In genomic region chr9:5557606-5558587, GRCh38 we compare ENCODE assay signal across 8 cellular contexts. TPM values are rescaled to one million over a fixed set of nuclear protein-coding genes. Genes with fewer than 3 reads are reported as not detected.
DNase-seq lines count a peak whose midpoint lies in the region; ATAC-seq lines count a peak whose summit lies in the region.
"Had no signal": no experiment of that assay in that cellular context is flagged by ENCODE, and none has a peak within 500 bp of the region (broad histone marks: within the 10 kb centered on the region; RNA-seq: fewer than 3 reads in every experiment).

No MANE protein-coding gene starts in this region.

- peak overlapping the region; percentile 59 for H3K4me3 Mint-ChIP-seq in activated T-helper 17 cell treated with anti-CD3 and anti-CD28 coated beads, Interleukin-2, amount 50 U/mL, for 72 hours
- peak overlapping the region in 7 of 8 donors; percentile 27 to 69 (median 59) for H3K4me3 Mint-ChIP-seq in naive B cell

- DNase-seq in KBM-7: peak; percentile 46
- peak; percentile 44 for DNase-seq in naive B cell
- no peak for DNase-seq in RPMI8226
- no peak for DNase-seq in MG63
- DNase-seq in NCI-H1694 (lab: John Stamatoyannopoulos, UW): no peak

- no peaks in the 10 kb centered on the region for H3K9me3 ChIP-seq in MG63

- no peaks in the 10 kb centered on the region for H3K36me3 ChIP-seq in MG63

- ATAC-seq in GM19455 (IDR thresholded peaks at IDR 0.05; ENCODE audit: unreplicated experiment) (peak; percentile 62), naive B cell (ENCODE audit: low read depth in 2 of 2) (peak; percentile 99)
- peak; percentile 75 for ATAC-seq in activated T-helper 17 cell treated with anti-CD3 and anti-CD28 coated beads, Interleukin-2, amount 50 U/mL, for 72 hours (replicated peaks)
- ATAC-seq: K562 had no signal

- peak overlapping the region; percentile 78 for H3K27ac Mint-ChIP-seq in activated T-helper 17 cell treated with anti-CD3 and anti-CD28 coated beads, Interleukin-2, amount 50 U/mL, for 72 hours
- H3K27ac Mint-ChIP-seq in naive B cell: peak overlapping the region in 5 of 6 donors; percentile 23 to 94 (median 72)

- in situ Hi-C loops in KBM-7 (cut with MboI; ENCODE audit: low pct_unique_long_range_greater_than_20kb, low sequenced_read_pairs): no loop called here

- H3K27me3 Mint-ChIP-seq in activated T-helper 17 cell treated with anti-CD3 and anti-CD28 coated beads, Interleukin-2, amount 50 U/mL, for 72 hours: no peaks in the 10 kb centered on the region
- peaks cover 0 to under 1% (median 0%) of the 10 kb centered on the region in 3 donors for H3K27me3 Mint-ChIP-seq in naive B cell

- peaks cover 30% of the 10 kb centered on the region for H3K4me1 Mint-ChIP-seq in activated T-helper 17 cell treated with anti-CD3 and anti-CD28 coated beads, Interleukin-2, amount 50 U/mL, for 72 hours
- H3K4me1 Mint-ChIP-seq in naive B cell: peaks cover 30 to 34% (median 32%) of the 10 kb centered on the region in 3 donors

- H3K36me3 Mint-ChIP-seq in activated T-helper 17 cell treated with anti-CD3 and anti-CD28 coated beads, Interleukin-2, amount 50 U/mL, for 72 hours (ENCODE audit: low read depth): no peaks in the 10 kb centered on the region
- H3K36me3 Mint-ChIP-seq in naive B cell: peaks cover 0 to 8% of the 10 kb centered on the region in 2 donors

- H3K9me3 Mint-ChIP-seq in activated T-helper 17 cell treated with anti-CD3 and anti-CD28 coated beads, Interleukin-2, amount 50 U/mL, for 72 hours: peaks cover 3% of the 10 kb centered on the region
- peaks cover 0 to 4% (median 0%) of the 10 kb centered on the region in 7 donors for H3K9me3 Mint-ChIP-seq in naive B cell

- H3K4me3 ChIP-seq in MG63: no peak overlapping the region
- H3K4me3 ChIP-seq: K562 had no signal

- no peaks in the 10 kb centered on the region for H3K27me3 ChIP-seq in MG63

RNA-seq across cellular contexts. Expression of gene PDCD1LG2, which starts 47.6 kb away (rescaled TPM):
- total RNA-seq in activated T-helper 17 cell treated with anti-CD3 and anti-CD28 coated beads, Interleukin-2, amount 50 U/mL, for 72 hours: 1 to 10 TPM; 1.2 to 1.5 TPM
- polyA plus RNA-seq in naive B cell (ENCODE audit: low read depth in 6 of 6): under 1 TPM in 2 of 6 donors, not detected in 4; 0.13 to 0.49 TPM
- total RNA-seq in MG63 (2014; rRNA removed; shearing (Covaris generic); ENCODE audit: low replicate concordance): 0.82 and 1.1 TPM in 2 replicates
- total RNA-seq: K562 had no signal
- polyA plus RNA-seq: K562 had no signal

Comparison
In these comparisons a context has a peak if more than half of its experiments do, and no peak if none do; other contexts are left out.
1. DNase-seq: peak in KBM-7 (single experiment) and naive B cell (single experiment); none in RPMI8226 (single experiment), MG63 (single experiment) and NCI-H1694 (single experiment).
2. Peak in every context shown above with its lines, with median percentiles within 50 percentile points of each other: ATAC-seq.